24 cellular contexts compared by ENCODE assay signal in the genomic region with DNA sequence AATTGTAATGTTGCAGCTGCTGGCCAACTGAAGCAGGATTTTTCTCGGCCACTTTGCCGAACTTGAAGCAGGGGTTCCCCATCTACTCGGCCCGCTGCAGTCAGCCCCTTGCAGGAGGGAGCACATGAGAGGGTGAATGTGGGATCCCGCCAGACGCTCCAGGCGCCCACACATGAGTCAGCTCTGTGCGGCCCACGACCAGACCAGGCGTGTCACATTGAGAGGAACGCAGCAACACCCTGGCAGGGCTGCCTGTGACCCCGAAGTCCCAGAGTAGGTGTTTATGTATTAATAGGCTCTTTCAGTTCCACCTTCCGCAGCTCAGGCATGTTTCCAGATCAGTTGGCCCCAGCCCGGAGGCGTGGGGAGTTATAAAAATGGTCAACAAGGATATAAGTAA.
"Had no signal": no experiment of that assay in that cellular context is flagged by ENCODE, and none has a peak within 500 bp of the region (broad histone marks: within the 10 kb centered on the region; RNA-seq: fewer than 3 reads in every experiment).

No MANE protein-coding gene starts in this region.

- H3K36me3 ChIP-seq: left ventricle myocardium inferior, ovary, stomach, thyroid gland, transverse colon, upper lobe of right lung had no signal

- H3K4me3 ChIP-seq: hepatocyte, left ventricle myocardium inferior, lung, mucosa of descending colon, ovary, skin epidermis, stomach, testis, thyroid gland, transverse colon, upper lobe of right lung had no signal

- ATAC-seq: mucosa of descending colon; naive thymus-derived CD4-positive, alpha-beta T cell; natural killer cell treated with Interleukin-12 subunit alpha and Interleukin-12 subunit beta and Interleukin-15 and Interleukin-18, amount 100 ng/mL, for 72 hours; right cardiac atrium; sciatic nerve; stimulated activated naive B cell treated with anti-CD40 and anti-IgM and Interleukin-4, amounts not matched to agents 10 μg/mL and 1 μg/mL and 100 μg/mL, for 72 hours; stimulated activated naive CD8-positive, alpha-beta T cell treated with anti-CD3 and anti-CD28 coated beads, Interleukin-15, Interleukin-2, amounts not matched to agents 100 U/mL and 50 U/mL, for 24 hours; upper lobe of right lung had no signal

- H3K79me2 ChIP-seq: hepatocyte had no signal

- H3K4me1 Mint-ChIP-seq: naive thymus-derived CD4-positive, alpha-beta T cell; stimulated activated naive B cell treated with anti-CD40 and anti-IgM and Interleukin-4, amounts not matched to agents 10 μg/mL and 1 μg/mL and 100 μg/mL, for 72 hours had no signal

- H3K9me3 ChIP-seq: ovary, testis, thyroid gland had no signal

- H3K4me3 Mint-ChIP-seq: naive thymus-derived CD4-positive, alpha-beta T cell; natural killer cell treated with Interleukin-12 subunit alpha and Interleukin-12 subunit beta and Interleukin-15 and Interleukin-18, amount 100 ng/mL, for 72 hours; stimulated activated naive B cell treated with anti-CD40 and anti-IgM and Interleukin-4, amounts not matched to agents 10 μg/mL and 1 μg/mL and 100 μg/mL, for 72 hours had no signal

- H3K27ac Mint-ChIP-seq: naive thymus-derived CD4-positive, alpha-beta T cell; natural killer cell treated with Interleukin-12 subunit alpha and Interleukin-12 subunit beta and Interleukin-15 and Interleukin-18, amount 100 ng/mL, for 72 hours; progenitor cell of endocrine pancreas; stimulated activated naive B cell treated with anti-CD40 and anti-IgM and Interleukin-4, amounts not matched to agents 10 μg/mL and 1 μg/mL and 100 μg/mL, for 72 hours had no signal

- H3K27me3 Mint-ChIP-seq: naive thymus-derived CD4-positive, alpha-beta T cell; natural killer cell treated with Interleukin-12 subunit alpha and Interleukin-12 subunit beta and Interleukin-15 and Interleukin-18, amount 100 ng/mL, for 72 hours; progenitor cell of endocrine pancreas; stimulated activated naive B cell treated with anti-CD40 and anti-IgM and Interleukin-4, amounts not matched to agents 10 μg/mL and 1 μg/mL and 100 μg/mL, for 72 hours had no signal

- H3K4me2 ChIP-seq: hepatocyte had no signal

- H3K27me3 ChIP-seq: hepatocyte, ovary, stomach, testis, thyroid gland, transverse colon, upper lobe of right lung had no signal

- H3K27ac ChIP-seq: hepatocyte, left ventricle myocardium inferior, ovary, skin epidermis, stomach, testis, thyroid gland, transverse colon, upper lobe of right lung had no signal

- H3K36me3 Mint-ChIP-seq: stimulated activated naive B cell treated with anti-CD40 and anti-IgM and Interleukin-4, amounts not matched to agents 10 μg/mL and 1 μg/mL and 100 μg/mL, for 72 hours had no signal

- H2AFZ ChIP-seq: hepatocyte had no signal

- DNase-seq: islet precursor cell; left ventricle myocardium inferior; midbrain; naive thymus-derived CD4-positive, alpha-beta T cell; ovary; stimulated activated CD4-positive, alpha-beta T cell treated with anti-CD3 and anti-CD28 coated beads, Interleukin-12 subunit alpha, Interleukin-12 subunit beta, amount 100 ng/mL, for 4 hours; stimulated activated CD4-positive, alpha-beta T cell treated with anti-CD3 and anti-CD28 coated beads, Interleukin-15, amount 100 ng/mL, for 24 hours; stimulated activated CD4-positive, alpha-beta T cell treated with anti-CD3 and anti-CD28 coated beads, Interleukin-2, amount 100 ng/mL, for 24 hours; stimulated activated CD4-positive, alpha-beta T cell treated with anti-CD3 and anti-CD28 coated beads, Interleukin-4, amount 100 ng/mL, for 1 hour; stimulated activated naive B cell treated with anti-CD40 and anti-IgM and Interleukin-4, amounts not matched to agents 10 μg/mL and 1 μg/mL and 100 μg/mL, for 72 hours; stimulated activated naive CD8-positive, alpha-beta T cell treated with anti-CD3 and anti-CD28 coated beads, Interleukin-15, Interleukin-2, amounts not matched to agents 100 U/mL and 50 U/mL, for 24 hours; stomach; testis; thyroid gland; transverse colon; upper lobe of right lung had no signal

- H3K4me1 ChIP-seq: left ventricle myocardium inferior, stomach, testis, transverse colon, upper lobe of right lung had no signal
